In genomic region chr16:24318670-24319069, GRCh38 we compare ENCODE assay signal across 19 cellular contexts.
"Had no signal": no experiment of that assay in that cellular context is flagged by ENCODE, and none has a peak within 500 bp of the region (broad histone marks: within the 10 kb centered on the region; RNA-seq: fewer than 3 reads in every experiment).

No MANE protein-coding gene starts in this region.

- H3K27ac Mint-ChIP-seq: activated B cell treated with CpG ODN at 0.5 μM for 24 hours; activated CD4-positive, alpha-beta T cell treated with anti-CD3 and anti-CD28 coated beads, Interleukin-2, amount 10 ng/mL, durations not matched to agents 7 days and 5 days; activated naive CD4-positive, alpha-beta T cell treated with anti-CD3 and anti-CD28 coated beads, Interleukin-2, amount 50 U/mL, for 72 hours; activated T-cell treated with anti-CD3 and anti-CD28 coated beads, Interleukin-2, amount 50 U/mL, for 72 hours; natural killer cell treated with Interleukin-12 subunit alpha and Interleukin-12 subunit beta and Interleukin-15 and Interleukin-18, amount 100 ng/mL, for 72 hours; progenitor cell of endocrine pancreas; stimulated activated naive B cell treated with anti-CD40 and anti-IgM and Interleukin-4, amounts not matched to agents 10 μg/mL and 1 μg/mL and 100 μg/mL, for 72 hours had no signal

- H3K27ac ChIP-seq: cardiac muscle cell, right atrium auricular region, skin epidermis, thyroid gland had no signal

- H3K9me3 ChIP-seq: right atrium auricular region, thyroid gland had no signal

- ATAC-seq: activated naive CD4-positive, alpha-beta T cell treated with anti-CD3 and anti-CD28 coated beads, Interleukin-2, amount 50 U/mL, for 72 hours; activated T-cell treated with anti-CD3 and anti-CD28 coated beads, Interleukin-2, amount 50 U/mL, for 72 hours; left ventricle myocardium superior; natural killer cell treated with Interleukin-12 subunit alpha and Interleukin-12 subunit beta and Interleukin-15 and Interleukin-18, amount 100 ng/mL, for 72 hours; stimulated activated naive B cell treated with anti-CD40 and anti-IgM and Interleukin-4, amounts not matched to agents 10 μg/mL and 1 μg/mL and 100 μg/mL, for 72 hours had no signal

- H3K4me1 ChIP-seq: right atrium auricular region, thyroid gland had no signal

- H3K9me3 Mint-ChIP-seq: activated B cell treated with CpG ODN at 0.5 μM for 24 hours; activated CD4-positive, alpha-beta T cell treated with anti-CD3 and anti-CD28 coated beads, Interleukin-2, amount 10 ng/mL, durations not matched to agents 7 days and 5 days; activated naive CD4-positive, alpha-beta T cell treated with anti-CD3 and anti-CD28 coated beads, Interleukin-2, amount 50 U/mL, for 72 hours; activated T-cell treated with anti-CD3 and anti-CD28 coated beads, Interleukin-2, amount 50 U/mL, for 72 hours; natural killer cell treated with Interleukin-12 subunit alpha and Interleukin-12 subunit beta and Interleukin-15 and Interleukin-18, amount 100 ng/mL, for 72 hours; stimulated activated naive B cell treated with anti-CD40 and anti-IgM and Interleukin-4, amounts not matched to agents 10 μg/mL and 1 μg/mL and 100 μg/mL, for 72 hours had no signal

- H3K36me3 ChIP-seq: cardiac muscle cell, right atrium auricular region, thyroid gland had no signal

- H3K4me3 ChIP-seq: cardiac muscle cell, right atrium auricular region, skin epidermis, thyroid gland had no signal

- H3K27me3 ChIP-seq: cardiac muscle cell, right atrium auricular region, thyroid gland had no signal

- FAIRE-seq: endometrium had no signal

- H3K4me1 Mint-ChIP-seq: activated B cell treated with CpG ODN at 0.5 μM for 24 hours; activated CD4-positive, alpha-beta T cell treated with anti-CD3 and anti-CD28 coated beads, Interleukin-2, amount 10 ng/mL, durations not matched to agents 7 days and 5 days; stimulated activated naive B cell treated with anti-CD40 and anti-IgM and Interleukin-4, amounts not matched to agents 10 μg/mL and 1 μg/mL and 100 μg/mL, for 72 hours had no signal

- H3K36me3 Mint-ChIP-seq: activated naive CD4-positive, alpha-beta T cell treated with anti-CD3 and anti-CD28 coated beads, Interleukin-2, amount 50 U/mL, for 72 hours; natural killer cell treated with Interleukin-12 subunit alpha and Interleukin-12 subunit beta and Interleukin-15 and Interleukin-18, amount 100 ng/mL, for 72 hours; stimulated activated naive B cell treated with anti-CD40 and anti-IgM and Interleukin-4, amounts not matched to agents 10 μg/mL and 1 μg/mL and 100 μg/mL, for 72 hours had no signal

- DNase-seq: activated B cell treated with CpG ODN at 0.5 μM for 24 hours; activated CD4-positive, alpha-beta T cell treated with anti-CD3 and anti-CD28 coated beads, Interleukin-2, amount 10 ng/mL, durations not matched to agents 7 days and 5 days; activated CD8-positive, alpha-beta memory T cell treated with anti-CD3 and anti-CD28 coated beads, Interleukin-2, amount 50 U/mL, for 48 hours; activated gamma-delta T cell; activated T-cell treated with anti-CD3 and anti-CD28 coated beads, Interleukin-2, amount 50 U/mL, for 72 hours; left ventricle myocardium superior; mesenchymal stem cell; nucleus accumbens; stimulated activated CD4-positive, alpha-beta T cell treated with anti-CD3 and anti-CD28 coated beads, Interleukin-15, amount 100 ng/mL, for 24 hours; stimulated activated CD4-positive, alpha-beta T cell treated with anti-CD3 and anti-CD28 coated beads, Interleukin-4, amount 100 ng/mL, for 1 hour; stimulated activated naive B cell treated with anti-CD40 and anti-IgM and Interleukin-4, amounts not matched to agents 10 μg/mL and 1 μg/mL and 100 μg/mL, for 72 hours; thyroid gland had no signal

- H3K4me3 Mint-ChIP-seq: activated B cell treated with CpG ODN at 0.5 μM for 24 hours; activated CD4-positive, alpha-beta T cell treated with anti-CD3 and anti-CD28 coated beads, Interleukin-2, amount 10 ng/mL, durations not matched to agents 7 days and 5 days; activated T-cell treated with anti-CD3 and anti-CD28 coated beads, Interleukin-2, amount 50 U/mL, for 72 hours; natural killer cell treated with Interleukin-12 subunit alpha and Interleukin-12 subunit beta and Interleukin-15 and Interleukin-18, amount 100 ng/mL, for 72 hours; stimulated activated naive B cell treated with anti-CD40 and anti-IgM and Interleukin-4, amounts not matched to agents 10 μg/mL and 1 μg/mL and 100 μg/mL, for 72 hours had no signal
